ENCODE assay signal across 8 cellular contexts in genomic region chr16:1991135-1991551, GRCh38. TPM values are rescaled to one million over a fixed set of nuclear protein-coding genes. Genes with fewer than 3 reads are reported as not detected.
A peak's percentile ranks its signal among the peaks of the same experiment; 100 is the strongest.
DNase-seq lines count a peak whose midpoint lies in the region; ATAC-seq lines count a peak whose summit lies in the region.

No MANE protein-coding gene starts in this region.

- H3K4me1 Mint-ChIP-seq in activated CD4-positive, alpha-beta T cell treated with anti-CD3 and anti-CD28 coated beads, Interleukin-2, amount 10 ng/mL, durations not matched to agents 7 days and 5 days: peaks cover 21% of the 10 kb centered on the region

- no peaks in the 10 kb centered on the region for H3K9me3 Mint-ChIP-seq in activated CD4-positive, alpha-beta T cell treated with anti-CD3 and anti-CD28 coated beads, Interleukin-2, amount 10 ng/mL, durations not matched to agents 7 days and 5 days

- ATAC-seq in GM21737 (IDR thresholded peaks at IDR 0.05; ENCODE audit: unreplicated experiment) (peak; percentile 33), GM19035 (IDR thresholded peaks at IDR 0.05; ENCODE audit: unreplicated experiment) (no peak)

- peaks cover 4% of the 10 kb centered on the region for H3K36me3 Mint-ChIP-seq in activated CD4-positive, alpha-beta T cell treated with anti-CD3 and anti-CD28 coated beads, Interleukin-2, amount 10 ng/mL, durations not matched to agents 7 days and 5 days (ENCODE audit: low read depth)

- H3K27me3 Mint-ChIP-seq in activated CD4-positive, alpha-beta T cell treated with anti-CD3 and anti-CD28 coated beads, Interleukin-2, amount 10 ng/mL, durations not matched to agents 7 days and 5 days: peaks cover 21% of the 10 kb centered on the region

- POLR2A ChIA-PET in activated CD4-positive, alpha-beta T cell treated with anti-CD3 and anti-CD28 coated beads, Interleukin-2, amount 10 ng/mL, durations not matched to agents 7 days and 5 days (lab: Charles Lee): interaction anchor here (0.6 to 1.4 kb wide), 2 partner anchors 149 to 164 kb away, joined by 3 read pairs; partner anchors contain the start of gene TRAF7

- DNase-seq in DMS53 (lab: John Stamatoyannopoulos, UW): peak; percentile 84
- DNase-seq in activated CD4-positive, alpha-beta T cell treated with anti-CD3 and anti-CD28 coated beads, Interleukin-2, amount 10 ng/mL, durations not matched to agents 7 days and 5 days: peak; percentile 49
- DNase-seq in kidney tubule cell (ENCODE audit: low spot score): peak; percentile 31
- no peak for DNase-seq in NCI-H524 (lab: John Stamatoyannopoulos, UW)
- no peak for DNase-seq in HuH-7 (ENCODE audit: low spot score)
- DNase-seq in DMS114 treated with DMSO at 0.1 percent for 48 hours (lab: John Stamatoyannopoulos, UW; ENCODE audit: unreplicated experiment): no peak

- peak overlapping the region; percentile 80 for H3K27ac Mint-ChIP-seq in activated CD4-positive, alpha-beta T cell treated with anti-CD3 and anti-CD28 coated beads, Interleukin-2, amount 10 ng/mL, durations not matched to agents 7 days and 5 days

- CTCF ChIA-PET in activated CD4-positive, alpha-beta T cell treated with anti-CD3 and anti-CD28 coated beads, Interleukin-2, amount 10 ng/mL, durations not matched to agents 7 days and 5 days (lab: Charles Lee): interaction anchor here (1.5 kb wide), 1 partner anchor 13 kb away, joined by 3 read pairs; no protein-coding TSS in a partner anchor

- H3K4me3 Mint-ChIP-seq in activated CD4-positive, alpha-beta T cell treated with anti-CD3 and anti-CD28 coated beads, Interleukin-2, amount 10 ng/mL, durations not matched to agents 7 days and 5 days: peak overlapping the region; percentile 61

RNA-seq across cellular contexts. Expression of gene SYNGR3, which starts 1.4 kb away (rescaled TPM):
- 1 to 10 TPM; 1.3 to 1.9 TPM for total RNA-seq in activated CD4-positive, alpha-beta T cell treated with anti-CD3 and anti-CD28 coated beads, Interleukin-2, amount 10 ng/mL, durations not matched to agents 7 days and 5 days

RNA-seq across cellular contexts. Expression of gene GFER, which starts 7.2 kb away (rescaled TPM):
- 10 to 100 TPM; 23.8 to 25.2 TPM for total RNA-seq in activated CD4-positive, alpha-beta T cell treated with anti-CD3 and anti-CD28 coated beads, Interleukin-2, amount 10 ng/mL, durations not matched to agents 7 days and 5 days

RNA-seq across cellular contexts. Expression of gene NOXO1, which starts 9.9 kb away (rescaled TPM):
- total RNA-seq in activated CD4-positive, alpha-beta T cell treated with anti-CD3 and anti-CD28 coated beads, Interleukin-2, amount 10 ng/mL, durations not matched to agents 7 days and 5 days: under 1 TPM; 0.87 to 0.89 TPM

RNA-seq across cellular contexts. Expression of gene ZNF598, which starts 18.5 kb away (rescaled TPM):
- 10 to 100 TPM; 56.3 to 56.5 TPM for total RNA-seq in activated CD4-positive, alpha-beta T cell treated with anti-CD3 and anti-CD28 coated beads, Interleukin-2, amount 10 ng/mL, durations not matched to agents 7 days and 5 days

RNA-seq across cellular contexts. Expression of gene TBL3, which starts 19.3 kb away (rescaled TPM):
- 10 to 100 TPM; 26.1 to 27.0 TPM for total RNA-seq in activated CD4-positive, alpha-beta T cell treated with anti-CD3 and anti-CD28 coated beads, Interleukin-2, amount 10 ng/mL, durations not matched to agents 7 days and 5 days

Comparison
In these comparisons a context has a peak if more than half of its experiments do, and no peak if none do; other contexts are left out.
1. DNase-seq: peak in DMS53 (single experiment), activated CD4-positive, alpha-beta T cell treated with anti-CD3 and anti-CD28 coated beads, Interleukin-2, amount 10 ng/mL, durations not matched to agents 7 days and 5 days (single experiment) and kidney tubule cell (single experiment); none in NCI-H524 (0 of 2), HuH-7 (single experiment) and DMS114 treated with DMSO at 0.1 percent for 48 hours (single experiment).